ENCODE assay signal across 30 cellular contexts in the genomic region with DNA sequence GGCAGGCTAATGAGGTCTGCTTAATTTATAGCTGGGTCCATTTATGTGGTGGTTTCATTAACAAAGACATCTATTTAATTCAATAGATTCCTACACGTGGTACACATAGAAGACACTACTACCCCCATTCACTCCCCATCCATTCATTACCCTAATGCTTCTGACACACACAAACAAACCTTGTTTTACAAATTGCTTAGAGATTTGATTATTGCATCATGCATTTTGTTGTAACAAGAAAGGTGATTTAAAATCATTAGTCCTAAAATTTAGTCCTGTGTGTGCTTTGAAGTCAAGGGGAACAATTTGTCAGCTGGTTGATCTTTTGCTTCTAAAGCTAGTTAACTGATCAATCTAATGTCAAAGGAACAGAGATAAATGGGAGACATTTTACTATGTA.
"Had no signal": no experiment of that assay in that cellular context is flagged by ENCODE, and none has a peak within 500 bp of the region (broad histone marks: within the 10 kb centered on the region; RNA-seq: fewer than 3 reads in every experiment).

No MANE protein-coding gene starts in this region.

- H3K4me1 ChIP-seq: neural progenitor cell, parathyroid adenoma, psoas muscle, spleen, suprapubic skin, testis, upper lobe of right lung, uterus had no signal

- H3K27ac ChIP-seq: neural progenitor cell, ovary, parathyroid adenoma, psoas muscle, skin epidermis, spleen, suprapubic skin, testis, tibial artery, transverse colon, upper lobe of right lung, uterus had no signal

- H3K36me3 ChIP-seq: neural progenitor cell, ovary, spleen, suprapubic skin, tibial artery, transverse colon, upper lobe of right lung, uterus had no signal

- H3K9ac ChIP-seq: neural progenitor cell, parathyroid adenoma had no signal

- H3K27me3 ChIP-seq: neural progenitor cell, ovary, spleen, suprapubic skin, testis, tibial artery, transverse colon, upper lobe of right lung, uterus had no signal

- ATAC-seq: naive thymus-derived CD8-positive, alpha-beta T cell; natural killer cell treated with Interleukin-12 subunit alpha and Interleukin-12 subunit beta and Interleukin-15 and Interleukin-18, amount 100 ng/mL, for 72 hours; psoas muscle; right cardiac atrium; sciatic nerve; stimulated activated memory B cell treated with anti-CD40 and anti-IgM and Interleukin-4, amounts not matched to agents 10 μg/mL and 1 μg/mL and 100 μg/mL, for 72 hours; stimulated activated naive CD8-positive, alpha-beta T cell treated with anti-CD3 and anti-CD28 coated beads, Interleukin-15, amount 100 ng/mL, for 72 hours; stimulated activated naive CD8-positive, alpha-beta T cell treated with anti-CD3 and anti-CD28 coated beads, Interleukin-15, Interleukin-2, amounts not matched to agents 100 U/mL and 50 U/mL, for 24 hours; upper lobe of right lung had no signal

- H3K4me3 ChIP-seq: neural progenitor cell, ovary, psoas muscle, skin epidermis, smooth muscle cell, spleen, suprapubic skin, testis, tibial artery, transverse colon, upper lobe of right lung, uterus had no signal

- DNase-seq: naive thymus-derived CD8-positive, alpha-beta T cell; nephron progenitor cell; occipital lobe; ovary; posterior cingulate gyrus; psoas muscle; right cardiac atrium; spleen; stimulated activated CD4-positive, alpha-beta T cell treated with anti-CD3 and anti-CD28 coated beads, Interleukin-12 subunit alpha, Interleukin-12 subunit beta, amount 100 ng/mL, for 4 hours; stimulated activated CD4-positive, alpha-beta T cell treated with anti-CD3 and anti-CD28 coated beads, Interleukin-1b, Interleukin-23, amount 100 ng/mL, for 48 hours; stimulated activated CD4-positive, alpha-beta T cell treated with anti-CD3 and anti-CD28 coated beads, Interleukin-4, amount 100 ng/mL, for 1 hour; stimulated activated CD4-positive, alpha-beta T cell treated with anti-CD3 and anti-CD28 coated beads, Interleukin-4, amount 100 ng/mL, for 4 hours; stimulated activated CD8-positive, alpha-beta memory T cell treated with anti-CD3 and anti-CD28 coated beads, Interleukin-4, amount 100 ng/mL, for 48 hours; stimulated activated naive CD4-positive, alpha-beta T cell; stimulated activated naive CD8-positive, alpha-beta T cell treated with anti-CD3 and anti-CD28 coated beads, Interleukin-15, amount 100 ng/mL, for 72 hours; stimulated activated naive CD8-positive, alpha-beta T cell treated with anti-CD3 and anti-CD28 coated beads, Interleukin-15, Interleukin-2, amounts not matched to agents 100 U/mL and 50 U/mL, for 24 hours; substantia nigra; testis; tibial artery; transverse colon; upper lobe of right lung; uterus had no signal

- H3K4me2 ChIP-seq: neural progenitor cell, smooth muscle cell had no signal

- H2AFZ ChIP-seq: neural progenitor cell, parathyroid adenoma had no signal

- H3K9me3 ChIP-seq: ovary, psoas muscle, testis, tibial artery, transverse colon, upper lobe of right lung, uterus had no signal
